In genomic region chr6:125524356-125524755, GRCh38 we compare ENCODE assay signal across 27 cellular contexts.
"Had no signal": no experiment of that assay in that cellular context is flagged by ENCODE, and none has a peak within 500 bp of the region (broad histone marks: within the 10 kb centered on the region; RNA-seq: fewer than 3 reads in every experiment).

No MANE protein-coding gene starts in this region.

- H3K9me3 Mint-ChIP-seq: activated CD4-positive, alpha-beta memory T cell treated with anti-CD3 and anti-CD28 coated beads, Interleukin-2, amount 10 ng/mL, durations not matched to agents 7 days and 5 days; activated naive CD4-positive, alpha-beta T cell treated with anti-CD3 and anti-CD28 coated beads, Interleukin-2, amount 10 ng/mL, durations not matched to agents 7 days and 5 days; activated naive CD8-positive, alpha-beta T cell treated with anti-CD3 and anti-CD28 coated beads, Interleukin-2, amount 50 U/mL, for 24 hours; brain had no signal

- H3K4me1 Mint-ChIP-seq: activated CD4-positive, alpha-beta memory T cell treated with anti-CD3 and anti-CD28 coated beads, Interleukin-2, amount 10 ng/mL, durations not matched to agents 7 days and 5 days; activated CD8-positive, alpha-beta memory T cell treated with anti-CD3 and anti-CD28 coated beads, Interleukin-2, amount 10 ng/mL, durations not matched to agents 7 days and 5 days; activated naive CD4-positive, alpha-beta T cell treated with anti-CD3 and anti-CD28 coated beads, Interleukin-2, amount 10 ng/mL, durations not matched to agents 7 days and 5 days; activated naive CD8-positive, alpha-beta T cell treated with anti-CD3 and anti-CD28 coated beads, Interleukin-2, amount 50 U/mL, for 24 hours had no signal

- H3K36me3 ChIP-seq: Peyer's patch, WERI-Rb-1 had no signal

- H3K4me1 ChIP-seq: Peyer's patch had no signal

- H3K4me3 ChIP-seq: Peyer's patch, SK-N-MC had no signal

- H3K27me3 ChIP-seq: Peyer's patch had no signal

- H3K36me3 Mint-ChIP-seq: activated CD8-positive, alpha-beta memory T cell treated with anti-CD3 and anti-CD28 coated beads, Interleukin-2, amount 10 ng/mL, durations not matched to agents 7 days and 5 days; activated naive CD4-positive, alpha-beta T cell treated with anti-CD3 and anti-CD28 coated beads, Interleukin-2, amount 10 ng/mL, durations not matched to agents 7 days and 5 days; activated naive CD8-positive, alpha-beta T cell; brain had no signal

- ATAC-seq: activated CD8-positive, alpha-beta memory T cell treated with anti-CD3 and anti-CD28 coated beads, Interleukin-2, amount 10 ng/mL, durations not matched to agents 7 days and 5 days; activated naive CD8-positive, alpha-beta T cell treated with anti-CD3 and anti-CD28 coated beads, Interleukin-2, amount 50 U/mL, for 24 hours; PC-3 had no signal

- H3K4me3 Mint-ChIP-seq: activated CD4-positive, alpha-beta memory T cell treated with anti-CD3 and anti-CD28 coated beads, Interleukin-2, amount 10 ng/mL, durations not matched to agents 7 days and 5 days; activated CD8-positive, alpha-beta memory T cell treated with anti-CD3 and anti-CD28 coated beads, Interleukin-2, amount 10 ng/mL, durations not matched to agents 7 days and 5 days; activated naive CD4-positive, alpha-beta T cell treated with anti-CD3 and anti-CD28 coated beads, Interleukin-2, amount 10 ng/mL, durations not matched to agents 7 days and 5 days; activated naive CD8-positive, alpha-beta T cell; activated naive CD8-positive, alpha-beta T cell treated with anti-CD3 and anti-CD28 coated beads, Interleukin-2, amount 50 U/mL, for 24 hours; brain had no signal

- H3K27ac Mint-ChIP-seq: activated CD4-positive, alpha-beta memory T cell treated with anti-CD3 and anti-CD28 coated beads, Interleukin-2, amount 10 ng/mL, durations not matched to agents 7 days and 5 days; activated CD8-positive, alpha-beta memory T cell treated with anti-CD3 and anti-CD28 coated beads, Interleukin-2, amount 10 ng/mL, durations not matched to agents 7 days and 5 days; activated naive CD4-positive, alpha-beta T cell treated with anti-CD3 and anti-CD28 coated beads, Interleukin-2, amount 10 ng/mL, durations not matched to agents 7 days and 5 days; activated naive CD8-positive, alpha-beta T cell; activated naive CD8-positive, alpha-beta T cell treated with anti-CD3 and anti-CD28 coated beads, Interleukin-2, amount 50 U/mL, for 24 hours; brain had no signal

- DNase-seq: activated CD4-positive, alpha-beta memory T cell treated with anti-CD3 and anti-CD28 coated beads, Interleukin-2, amount 10 ng/mL, durations not matched to agents 7 days and 5 days; activated CD4-positive, alpha-beta T cell treated with anti-CD3 and anti-CD28 coated beads for 1 hour; activated CD4-positive, alpha-beta T cell treated with anti-CD3 and anti-CD28 coated beads for 48 hours; activated CD4-positive, CD25-positive, alpha-beta regulatory T cell; activated CD8-positive, alpha-beta memory T cell treated with anti-CD3 and anti-CD28 coated beads for 24 hours; activated CD8-positive, alpha-beta memory T cell treated with anti-CD3 and anti-CD28 coated beads, Interleukin-2, amount 10 ng/mL, durations not matched to agents 7 days and 5 days; activated CD8-positive, alpha-beta memory T cell treated with anti-CD3 and anti-CD28 coated beads, Interleukin-2, amount 50 U/mL, for 48 hours; activated effector memory CD4-positive, alpha-beta T cell treated with Interleukin-2 at 50 U/mL for 16 hours; activated naive CD4-positive, alpha-beta T cell treated with anti-CD3 and anti-CD28 coated beads, Interleukin-2, amount 10 ng/mL, durations not matched to agents 7 days and 5 days; activated naive CD8-positive, alpha-beta T cell treated with anti-CD3 and anti-CD28 coated beads, Interleukin-2, amount 50 U/mL, for 24 hours; activated T-cell treated with anti-CD3 and anti-CD28 coated beads, Interleukin-2, amount 50 U/mL, for 48 hours; anterior cingulate cortex; MM.1S; MV-4-11; NCI-H1092 treated with DMSO at 0.1 percent for 48 hours; NCI-H2029; NCI-H345; NCI-H524 treated with DMSO at 0.1 percent for 48 hours; PC-3; Peyer's patch; RPMI8226; T1000; WERI-Rb-1 had no signal

- H3K9me3 ChIP-seq: Peyer's patch had no signal

- H3K27ac ChIP-seq: KMS-11, Peyer's patch, SK-N-MC, WERI-Rb-1 had no signal
